In genomic region chr9:136771907-136772306, GRCh38 we compare ENCODE assay signal across 32 cellular contexts. TPM values are rescaled to one million over a fixed set of nuclear protein-coding genes. Genes with fewer than 3 reads are reported as not detected.
"Had no signal": no experiment of that assay in that cellular context is flagged by ENCODE, and none has a peak within 500 bp of the region (broad histone marks: within the 10 kb centered on the region; RNA-seq: fewer than 3 reads in every experiment).

No MANE protein-coding gene starts in this region.

- H3K27me3 ChIP-seq: right lobe of liver, vagina had no signal

- H3K9me3 Mint-ChIP-seq: activated T-helper 17 cell treated with anti-CD3 and anti-CD28 coated beads, Interleukin-2, amount 50 U/mL, for 72 hours; natural killer cell had no signal

- H3K36me3 Mint-ChIP-seq: natural killer cell, neural progenitor cell, type B pancreatic cell had no signal

- ATAC-seq: activated CD8-positive, alpha-beta T cell treated with anti-CD3 and anti-CD28 coated beads for 36 hours; activated T-cell treated with anti-CD3 and anti-CD28 coated beads, Interleukin-2, amount 50 U/mL, for 4 hours; activated T-helper 17 cell treated with anti-CD3 and anti-CD28 coated beads, Interleukin-2, amount 50 U/mL, for 72 hours; heart right ventricle; left lung; lower lobe of right lung; natural killer cell; right lobe of liver; stimulated activated memory B cell treated with anti-CD40 and anti-IgM and Interleukin-4, amounts not matched to agents 10 μg/mL and 1 μg/mL and 100 μg/mL, for 72 hours; stimulated activated naive CD8-positive, alpha-beta T cell treated with anti-CD3 and anti-CD28 coated beads, Interleukin-15, amount 100 ng/mL, for 72 hours had no signal

- H3K4me3 ChIP-seq: esophagus squamous epithelium, heart right ventricle, left lung, lower lobe of right lung, neural progenitor cell, right lobe of liver, skin epidermis, vagina had no signal

- H3K4me1 ChIP-seq: heart right ventricle, left lung, lower lobe of right lung, neural progenitor cell, right lobe of liver, vagina had no signal

- H3K27ac Mint-ChIP-seq: activated CD4-positive, alpha-beta T cell treated with anti-CD3 and anti-CD28 coated beads, Interleukin-2, amount 10 ng/mL, durations not matched to agents 24 days and 14 days; activated CD8-positive, alpha-beta T cell treated with anti-CD3 and anti-CD28 coated beads for 36 hours; activated T-helper 17 cell treated with anti-CD3 and anti-CD28 coated beads, Interleukin-2, amount 50 U/mL, for 72 hours; natural killer cell; neural progenitor cell; stimulated activated memory B cell treated with anti-CD40 and anti-IgM and Interleukin-4, amounts not matched to agents 10 μg/mL and 1 μg/mL and 100 μg/mL, for 72 hours; stimulated activated naive CD8-positive, alpha-beta T cell treated with anti-CD3 and anti-CD28 coated beads, Interleukin-15, amount 100 ng/mL, for 72 hours; type B pancreatic cell had no signal

- H3K9ac ChIP-seq: neural progenitor cell had no signal

- H3K9me3 ChIP-seq: right lobe of liver, vagina had no signal

- DNase-seq: activated CD4-positive, alpha-beta T cell treated with anti-CD3 and anti-CD28 coated beads, Interleukin-2, amount 10 ng/mL, durations not matched to agents 24 days and 14 days; activated CD8-positive, alpha-beta T cell treated with anti-CD3 and anti-CD28 coated beads for 36 hours; activated naive CD4-positive, alpha-beta T cell; activated T-cell treated with anti-CD3 and anti-CD28 coated beads, Interleukin-2, amount 50 U/mL, for 4 hours; amygdala; caudate nucleus; esophagus squamous epithelium; foreskin melanocyte; heart right ventricle; kidney glomerular epithelial cell; lower lobe of right lung; mesendoderm; natural killer cell; right lobe of liver; stimulated activated CD4-positive, alpha-beta T cell treated with anti-CD3 and anti-CD28 coated beads, Interleukin-12 subunit alpha, Interleukin-12 subunit beta, amount 100 ng/mL, for 4 hours; stimulated activated CD4-positive, alpha-beta T cell treated with anti-CD3 and anti-CD28 coated beads, Interleukin-4, amount 100 ng/mL, for 24 hours; stimulated activated naive CD8-positive, alpha-beta T cell treated with anti-CD3 and anti-CD28 coated beads, Interleukin-15, amount 100 ng/mL, for 72 hours; substantia nigra; T-helper 9 cell had no signal

- H3K4me3 Mint-ChIP-seq: activated CD4-positive, alpha-beta T cell treated with anti-CD3 and anti-CD28 coated beads, Interleukin-2, amount 10 ng/mL, durations not matched to agents 24 days and 14 days; activated CD8-positive, alpha-beta T cell treated with anti-CD3 and anti-CD28 coated beads for 36 hours; activated T-cell treated with anti-CD3 and anti-CD28 coated beads, Interleukin-2, amount 50 U/mL, for 4 hours; activated T-helper 17 cell treated with anti-CD3 and anti-CD28 coated beads, Interleukin-2, amount 50 U/mL, for 72 hours; natural killer cell; neural progenitor cell; stimulated activated memory B cell treated with anti-CD40 and anti-IgM and Interleukin-4, amounts not matched to agents 10 μg/mL and 1 μg/mL and 100 μg/mL, for 72 hours; stimulated activated naive CD8-positive, alpha-beta T cell treated with anti-CD3 and anti-CD28 coated beads, Interleukin-15, amount 100 ng/mL, for 72 hours; type B pancreatic cell had no signal

- H3K36me3 ChIP-seq: esophagus squamous epithelium, heart right ventricle, left lung, lower lobe of right lung, neural progenitor cell, right lobe of liver, vagina had no signal

- H3K27ac ChIP-seq: esophagus squamous epithelium, heart right ventricle, left lung, lower lobe of right lung, neural progenitor cell, right lobe of liver, skin epidermis, vagina, VCaP had no signal

RNA-seq across cellular contexts. Expression of gene LCN15, which starts 7.6 kb away (rescaled TPM):
- total RNA-seq: activated CD4-positive, alpha-beta T cell treated with anti-CD3 and anti-CD28 coated beads, Interleukin-2, amount 10 ng/mL, durations not matched to agents 24 days and 14 days; activated CD8-positive, alpha-beta T cell treated with anti-CD3 and anti-CD28 coated beads for 36 hours; activated T-cell treated with anti-CD3 and anti-CD28 coated beads, Interleukin-2, amount 50 U/mL, for 4 hours; activated T-helper 17 cell treated with anti-CD3 and anti-CD28 coated beads, Interleukin-2, amount 50 U/mL, for 72 hours; esophagus squamous epithelium; left lung; lower lobe of right lung; mononuclear cell; natural killer cell; omental fat pad; renal cortical epithelial cell; right lobe of liver; T-helper 1 cell treated with Interleukin-12 subunit alpha and Interleukin-12 subunit beta and Interleukin-4 antibody, amounts not matched to agents 30 ng/mL and 1 ng/mL, for 36 hours; vagina had no signal

RNA-seq across cellular contexts. Expression of gene LCN8, which starts 13.9 kb away (rescaled TPM):
- total RNA-seq: activated CD4-positive, alpha-beta T cell treated with anti-CD3 and anti-CD28 coated beads, Interleukin-2, amount 10 ng/mL, durations not matched to agents 24 days and 14 days; activated CD8-positive, alpha-beta T cell treated with anti-CD3 and anti-CD28 coated beads for 36 hours; activated T-cell treated with anti-CD3 and anti-CD28 coated beads, Interleukin-2, amount 50 U/mL, for 4 hours; activated T-helper 17 cell treated with anti-CD3 and anti-CD28 coated beads, Interleukin-2, amount 50 U/mL, for 72 hours; esophagus squamous epithelium; glomerular endothelial cell; heart right ventricle; left lung; lower lobe of right lung; mononuclear cell; natural killer cell; omental fat pad; renal cortical epithelial cell; right lobe of liver; T-helper 1 cell treated with Interleukin-12 subunit alpha and Interleukin-12 subunit beta and Interleukin-4 antibody, amounts not matched to agents 30 ng/mL and 1 ng/mL, for 36 hours; vagina had no signal
- polyA plus RNA-seq: heart right ventricle had no signal

RNA-seq across cellular contexts. Expression of gene LCN6, which starts 23.6 kb away (rescaled TPM):
- total RNA-seq: activated CD4-positive, alpha-beta T cell treated with anti-CD3 and anti-CD28 coated beads, Interleukin-2, amount 10 ng/mL, durations not matched to agents 24 days and 14 days; activated CD8-positive, alpha-beta T cell treated with anti-CD3 and anti-CD28 coated beads for 36 hours; activated T-cell treated with anti-CD3 and anti-CD28 coated beads, Interleukin-2, amount 50 U/mL, for 4 hours; activated T-helper 17 cell treated with anti-CD3 and anti-CD28 coated beads, Interleukin-2, amount 50 U/mL, for 72 hours; glomerular endothelial cell; mononuclear cell; natural killer cell; renal cortical epithelial cell; T-helper 1 cell treated with Interleukin-12 subunit alpha and Interleukin-12 subunit beta and Interleukin-4 antibody, amounts not matched to agents 30 ng/mL and 1 ng/mL, for 36 hours had no signal

RNA-seq across cellular contexts. Expression of gene CCDC183, which starts 24.2 kb away (rescaled TPM):
- total RNA-seq: vagina had no signal
